ENCODE assay signal across 9 cellular contexts in the genomic region with DNA sequence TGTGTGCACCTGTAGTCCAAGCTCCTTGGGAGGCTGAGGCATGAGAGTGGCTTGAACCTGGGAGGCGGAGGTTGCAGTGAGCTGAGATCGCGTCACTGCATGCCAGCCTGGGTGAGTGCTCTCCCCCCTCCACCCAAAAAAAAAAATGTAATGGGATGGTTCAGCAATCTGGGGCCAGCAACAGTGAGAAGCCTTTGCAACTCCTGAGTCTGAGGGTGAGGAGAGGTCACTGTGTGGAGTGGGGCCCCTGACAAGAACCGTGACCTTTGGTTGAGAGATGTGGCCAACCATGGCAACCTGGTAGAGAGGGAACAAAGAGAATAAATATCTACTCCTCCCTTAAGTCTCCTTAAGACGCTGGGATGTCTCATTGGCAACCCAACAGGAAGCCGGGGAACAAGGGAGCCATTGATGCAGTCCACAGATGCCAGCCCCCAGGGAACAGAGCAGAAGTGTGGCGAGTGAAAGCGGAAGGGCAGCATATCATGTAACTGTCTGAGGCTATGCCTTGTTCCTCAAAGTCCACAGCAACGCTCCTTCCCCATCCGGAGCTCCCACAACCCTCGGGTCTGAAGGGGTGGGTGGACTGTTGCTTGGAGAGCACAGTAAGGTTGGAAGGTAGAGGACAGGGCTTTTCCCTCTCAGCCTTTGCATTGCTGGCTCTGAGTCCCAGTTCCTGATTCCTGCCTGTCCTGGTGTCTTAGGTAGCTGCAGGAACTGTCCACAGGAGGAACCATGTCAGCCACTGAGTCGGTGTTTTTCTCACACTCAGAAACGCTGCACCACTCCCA. TPM values are rescaled to one million over a fixed set of nuclear protein-coding genes. Genes with fewer than 3 reads are reported as not detected.
DNase-seq lines count a peak whose midpoint lies in the region; ATAC-seq and FAIRE-seq lines count a peak whose summit lies in the region.
"Had no signal": no experiment of that assay in that cellular context is flagged by ENCODE, and none has a peak within 500 bp of the region (broad histone marks: within the 10 kb centered on the region; RNA-seq: fewer than 3 reads in every experiment).

No MANE protein-coding gene starts in this region.

- intact Hi-C loops in left cardiac atrium (cut with DNase I) = no loop called here

- peak; percentile 80 for FAIRE-seq in GM18507 (lab: Jason Lieb, UNC)
- FAIRE-seq: colon had no signal

- ATAC-seq in left cardiac atrium = peak; percentile 6 to 25
- no peak for ATAC-seq in HG03457 (IDR thresholded peaks at IDR 0.05; ENCODE audit: unreplicated experiment)

- DNase-seq in GM18507 (ENCODE audit: extremely low spot score, insufficient read length, low read depth) (no peak), SW480 (ENCODE audit: low spot score) (peak; percentile 76), left cardiac atrium (peak; percentile 60), retina (peak; percentile 51), iPS-NIHi7 (ENCODE audit: extremely low spot score) (no peak)
- DNase-seq in activated naive CD4-positive, alpha-beta T cell treated with anti-CD3 and anti-CD28 coated beads, Interleukin-2, amount 50 U/mL, for 16 hours = no peak
- DNase-seq in activated naive CD4-positive, alpha-beta T cell (lab: John Stamatoyannopoulos, UW) = no peak

RNA-seq across cellular contexts. Expression of a gene that starts 8.3 kb away (rescaled TPM):
- 10 to 100 TPM; 40.6 to 45.2 TPM for total RNA-seq in left cardiac atrium

RNA-seq across cellular contexts. Expression of a gene that starts 10.9 kb away (rescaled TPM):
- 10 to 100 TPM; 17.1 to 29.0 TPM for total RNA-seq in left cardiac atrium

RNA-seq across cellular contexts. Expression of a gene that starts 41.5 kb away (rescaled TPM):
- total RNA-seq in left cardiac atrium = under 1 TPM; 0.18 to 0.68 TPM

Comparison
In these comparisons a context has a peak if more than half of its experiments do, and no peak if none do; other contexts are left out.
1. DNase-seq: peak in SW480 (single experiment), left cardiac atrium (single experiment) and retina (single experiment); none in GM18507 (single experiment), activated naive CD4-positive, alpha-beta T cell treated with anti-CD3 and anti-CD28 coated beads, Interleukin-2, amount 50 U/mL, for 16 hours (single experiment), activated naive CD4-positive, alpha-beta T cell (0 of 4) and iPS-NIHi7 (single experiment).